1 cellular context compared by ENCODE assay signal in the genomic region with DNA sequence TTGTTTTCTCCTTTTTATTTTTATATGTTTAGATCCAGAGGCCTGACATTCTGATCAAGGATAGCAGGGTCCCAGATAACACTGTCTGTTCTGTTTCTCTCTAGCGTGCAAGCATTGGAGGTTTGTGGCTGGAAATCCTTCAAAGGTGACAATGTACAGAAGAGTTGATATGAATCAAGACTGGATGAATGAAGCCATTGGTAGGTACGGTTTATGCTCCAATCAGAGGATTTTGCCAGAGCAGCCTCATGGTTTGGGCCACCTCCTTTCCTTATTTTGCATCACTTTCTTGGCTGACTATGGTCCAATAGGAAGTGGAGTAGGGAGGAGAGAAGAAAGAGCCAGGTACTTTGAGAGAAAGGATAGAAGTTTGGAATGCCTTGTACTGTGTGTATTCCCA.
TF ChIP-seq lines count a peak whose summit lies in the region.

No MANE protein-coding gene starts in this region.

TF ChIP-seq in IMR-90, 13 proteins besides CTCF, POLR2A, EP300 and RAD21 (continued from another document):
- TF ChIP-seq, protein P1, sequence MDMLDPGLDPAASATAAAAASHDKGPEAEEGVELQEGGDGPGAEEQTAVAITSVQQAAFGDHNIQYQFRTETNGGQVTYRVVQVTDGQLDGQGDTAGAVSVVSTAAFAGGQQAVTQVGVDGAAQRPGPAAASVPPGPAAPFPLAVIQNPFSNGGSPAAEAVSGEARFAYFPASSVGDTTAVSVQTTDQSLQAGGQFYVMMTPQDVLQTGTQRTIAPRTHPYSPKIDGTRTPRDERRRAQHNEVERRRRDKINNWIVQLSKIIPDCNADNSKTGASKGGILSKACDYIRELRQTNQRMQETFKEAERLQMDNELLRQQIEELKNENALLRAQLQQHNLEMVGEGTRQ (IDR thresholded peaks at IDR 0.05; ENCODE audit: low read depth, low read length): no peak
